In genomic region chr7:97025130-97025499, GRCh38 we compare ENCODE assay signal across 2 cellular contexts.
TF ChIP-seq lines count a peak whose summit lies in the region.

No MANE protein-coding gene starts in this region.

TF ChIP-seq in SK-N-SH, 30 proteins besides CTCF, POLR2A, EP300 and RAD21:
- TF ChIP-seq, protein P1, sequence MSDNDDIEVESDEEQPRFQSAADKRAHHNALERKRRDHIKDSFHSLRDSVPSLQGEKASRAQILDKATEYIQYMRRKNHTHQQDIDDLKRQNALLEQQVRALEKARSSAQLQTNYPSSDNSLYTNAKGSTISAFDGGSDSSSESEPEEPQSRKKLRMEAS (IDR thresholded peaks at IDR 0.05; ENCODE audit: low read depth), result no peak
- TF ChIP-seq RCOR1 (IDR thresholded peaks at IDR 0.05; ENCODE audit: low read length) (no peak), ELF1 (IDR thresholded peaks at IDR 0.05) (no peak), YY1 (IDR thresholded peaks at IDR 0.05; ENCODE audit: low read depth) (no peak), EZH2phosphoT487 (IDR thresholded peaks at IDR 0.05; ENCODE audit: borderline replicate concordance, low read depth) (no peak), RXRA (IDR thresholded peaks at IDR 0.05; ENCODE audit: borderline replicate concordance, low read depth) (no peak), SIN3A (IDR thresholded peaks at IDR 0.05; ENCODE audit: borderline replicate concordance, low read depth, low read length) (no peak), JUND (IDR thresholded peaks at IDR 0.05) (no peak), GABPA (IDR thresholded peaks at IDR 0.05; ENCODE audit: low read depth) (no peak), RFX5 (IDR thresholded peaks at IDR 0.05; ENCODE audit: low read length) (no peak), FOXM1 (IDR thresholded peaks at IDR 0.05; ENCODE audit: low read depth) (no peak), MEF2A (IDR thresholded peaks at IDR 0.05; ENCODE audit: borderline replicate concordance, low read depth) (no peak), TAF1 (IDR thresholded peaks at IDR 0.05; ENCODE audit: borderline replicate concordance, low read depth, low read length) (no peak), SMC3 (IDR thresholded peaks at IDR 0.05; ENCODE audit: low read depth, low read length) (no peak), NRF1 (IDR thresholded peaks at IDR 0.05; ENCODE audit: low read depth, low read length) (no peak)
- TF ChIP-seq, protein P2, sequence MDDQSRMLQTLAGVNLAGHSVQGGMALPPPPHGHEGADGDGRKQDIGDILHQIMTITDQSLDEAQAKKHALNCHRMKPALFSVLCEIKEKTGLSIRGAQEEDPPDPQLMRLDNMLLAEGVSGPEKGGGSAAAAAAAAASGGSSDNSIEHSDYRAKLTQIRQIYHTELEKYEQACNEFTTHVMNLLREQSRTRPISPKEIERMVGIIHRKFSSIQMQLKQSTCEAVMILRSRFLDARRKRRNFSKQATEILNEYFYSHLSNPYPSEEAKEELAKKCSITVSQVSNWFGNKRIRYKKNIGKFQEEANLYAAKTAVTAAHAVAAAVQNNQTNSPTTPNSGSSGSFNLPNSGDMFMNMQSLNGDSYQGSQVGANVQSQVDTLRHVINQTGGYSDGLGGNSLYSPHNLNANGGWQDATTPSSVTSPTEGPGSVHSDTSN (IDR thresholded peaks at IDR 0.05), result no peak

TF ChIP-seq in SK-N-SH treated with all-trans-retinoic acid at 6 μM for 48 hours, 23 proteins besides CTCF, POLR2A, EP300 and RAD21 (continued from another document):
- TF ChIP-seq, protein P3, sequence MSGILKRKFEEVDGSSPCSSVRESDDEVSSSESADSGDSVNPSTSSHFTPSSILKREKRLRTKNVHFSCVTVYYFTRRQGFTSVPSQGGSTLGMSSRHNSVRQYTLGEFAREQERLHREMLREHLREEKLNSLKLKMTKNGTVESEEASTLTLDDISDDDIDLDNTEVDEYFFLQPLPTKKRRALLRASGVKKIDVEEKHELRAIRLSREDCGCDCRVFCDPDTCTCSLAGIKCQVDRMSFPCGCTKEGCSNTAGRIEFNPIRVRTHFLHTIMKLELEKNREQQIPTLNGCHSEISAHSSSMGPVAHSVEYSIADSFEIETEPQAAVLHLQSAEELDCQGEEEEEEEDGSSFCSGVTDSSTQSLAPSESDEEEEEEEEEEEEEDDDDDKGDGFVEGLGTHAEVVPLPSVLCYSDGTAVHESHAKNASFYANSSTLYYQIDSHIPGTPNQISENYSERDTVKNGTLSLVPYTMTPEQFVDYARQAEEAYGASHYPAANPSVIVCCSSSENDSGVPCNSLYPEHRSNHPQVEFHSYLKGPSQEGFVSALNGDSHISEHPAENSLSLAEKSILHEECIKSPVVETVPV (CRISPR knock-in tag; IDR thresholded peaks at IDR 0.05), result no peak
- TF ChIP-seq TOX (CRISPR knock-in tag; IDR thresholded peaks at IDR 0.05; ENCODE audit: borderline replicate concordance) (no peak), ZC3H10 (CRISPR knock-in tag; IDR thresholded peaks at IDR 0.05) (no peak), ZNF70 (CRISPR knock-in tag; IDR thresholded peaks at IDR 0.05) (no peak), ZNF565 (CRISPR knock-in tag; conservative IDR thresholded peaks at IDR 0.05; ENCODE audit: low read depth) (no peak), POU6F1 (CRISPR knock-in tag; IDR thresholded peaks at IDR 0.05; ENCODE audit: borderline replicate concordance, low read depth) (no peak), CSDC2 (CRISPR knock-in tag; IDR thresholded peaks at IDR 0.05) (no peak)
- TF ChIP-seq, protein P4, sequence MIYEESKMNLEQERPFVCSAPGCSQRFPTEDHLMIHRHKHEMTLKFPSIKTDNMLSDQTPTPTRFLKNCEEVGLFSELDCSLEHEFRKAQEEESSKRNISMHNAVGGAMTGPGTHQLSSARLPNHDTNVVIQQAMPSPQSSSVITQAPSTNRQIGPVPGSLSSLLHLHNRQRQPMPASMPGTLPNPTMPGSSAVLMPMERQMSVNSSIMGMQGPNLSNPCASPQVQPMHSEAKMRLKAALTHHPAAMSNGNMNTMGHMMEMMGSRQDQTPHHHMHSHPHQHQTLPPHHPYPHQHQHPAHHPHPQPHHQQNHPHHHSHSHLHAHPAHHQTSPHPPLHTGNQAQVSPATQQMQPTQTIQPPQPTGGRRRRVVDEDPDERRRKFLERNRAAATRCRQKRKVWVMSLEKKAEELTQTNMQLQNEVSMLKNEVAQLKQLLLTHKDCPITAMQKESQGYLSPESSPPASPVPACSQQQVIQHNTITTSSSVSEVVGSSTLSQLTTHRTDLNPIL (CRISPR knock-in tag; IDR thresholded peaks at IDR 0.05; ENCODE audit: low read depth), result no peak
- TF ChIP-seq, protein P5, sequence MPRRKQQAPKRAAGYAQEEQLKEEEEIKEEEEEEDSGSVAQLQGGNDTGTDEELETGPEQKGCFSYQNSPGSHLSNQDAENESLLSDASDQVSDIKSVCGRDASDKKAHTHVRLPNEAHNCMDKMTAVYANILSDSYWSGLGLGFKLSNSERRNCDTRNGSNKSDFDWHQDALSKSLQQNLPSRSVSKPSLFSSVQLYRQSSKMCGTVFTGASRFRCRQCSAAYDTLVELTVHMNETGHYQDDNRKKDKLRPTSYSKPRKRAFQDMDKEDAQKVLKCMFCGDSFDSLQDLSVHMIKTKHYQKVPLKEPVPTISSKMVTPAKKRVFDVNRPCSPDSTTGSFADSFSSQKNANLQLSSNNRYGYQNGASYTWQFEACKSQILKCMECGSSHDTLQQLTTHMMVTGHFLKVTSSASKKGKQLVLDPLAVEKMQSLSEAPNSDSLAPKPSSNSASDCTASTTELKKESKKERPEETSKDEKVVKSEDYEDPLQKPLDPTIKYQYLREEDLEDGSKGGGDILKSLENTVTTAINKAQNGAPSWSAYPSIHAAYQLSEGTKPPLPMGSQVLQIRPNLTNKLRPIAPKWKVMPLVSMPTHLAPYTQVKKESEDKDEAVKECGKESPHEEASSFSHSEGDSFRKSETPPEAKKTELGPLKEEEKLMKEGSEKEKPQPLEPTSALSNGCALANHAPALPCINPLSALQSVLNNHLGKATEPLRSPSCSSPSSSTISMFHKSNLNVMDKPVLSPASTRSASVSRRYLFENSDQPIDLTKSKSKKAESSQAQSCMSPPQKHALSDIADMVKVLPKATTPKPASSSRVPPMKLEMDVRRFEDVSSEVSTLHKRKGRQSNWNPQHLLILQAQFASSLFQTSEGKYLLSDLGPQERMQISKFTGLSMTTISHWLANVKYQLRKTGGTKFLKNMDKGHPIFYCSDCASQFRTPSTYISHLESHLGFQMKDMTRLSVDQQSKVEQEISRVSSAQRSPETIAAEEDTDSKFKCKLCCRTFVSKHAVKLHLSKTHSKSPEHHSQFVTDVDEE (CRISPR knock-in tag; IDR thresholded peaks at IDR 0.05), result no peak
TF ChIP-seq in SK-N-SH treated with all-trans-retinoic acid at 6 μM for 48 hours: peak in this region for 0.
